In genomic region chr12:108129017-108129812, GRCh38 we compare ENCODE assay signal across 1 cellular context.
A peak's percentile ranks its signal among the peaks of the same experiment; 100 is the strongest.
TF ChIP-seq lines count a peak whose summit lies in the region.

WSCD2 (plus strand) TSS chr12:108129288; CDS start chr12:108195833, 66,545 bp downstream.

TF ChIP-seq in HEK293, 187 proteins besides CTCF, POLR2A, EP300 and RAD21 (continued from another document):
- TF ChIP-seq, protein P1, sequence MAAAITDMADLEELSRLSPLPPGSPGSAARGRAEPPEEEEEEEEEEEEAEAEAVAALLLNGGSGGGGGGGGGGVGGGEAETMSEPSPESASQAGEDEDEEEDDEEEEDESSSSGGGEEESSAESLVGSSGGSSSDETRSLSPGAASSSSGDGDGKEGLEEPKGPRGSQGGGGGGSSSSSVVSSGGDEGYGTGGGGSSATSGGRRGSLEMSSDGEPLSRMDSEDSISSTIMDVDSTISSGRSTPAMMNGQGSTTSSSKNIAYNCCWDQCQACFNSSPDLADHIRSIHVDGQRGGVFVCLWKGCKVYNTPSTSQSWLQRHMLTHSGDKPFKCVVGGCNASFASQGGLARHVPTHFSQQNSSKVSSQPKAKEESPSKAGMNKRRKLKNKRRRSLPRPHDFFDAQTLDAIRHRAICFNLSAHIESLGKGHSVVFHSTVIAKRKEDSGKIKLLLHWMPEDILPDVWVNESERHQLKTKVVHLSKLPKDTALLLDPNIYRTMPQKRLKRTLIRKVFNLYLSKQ (tag by site-specific recombination; IDR thresholded peaks at IDR 0.05; ENCODE audit: borderline replicate concordance) = no peak
- TF ChIP-seq PRDM1 (tag by site-specific recombination; IDR thresholded peaks at IDR 0.05) = peak; percentile 45
- no peak for TF ChIP-seq ZNF138 (tag by site-specific recombination; IDR thresholded peaks at IDR 0.05; ENCODE audit: borderline replicate concordance)
- no peak for TF ChIP-seq ZNF626 (tag by site-specific recombination; IDR thresholded peaks at IDR 0.05)
- no peak for TF ChIP-seq ZNF521 (tag by site-specific recombination; IDR thresholded peaks at IDR 0.05)
- peak; percentile 73 for TF ChIP-seq ZIC2 (tag by site-specific recombination; IDR thresholded peaks at IDR 0.05)
- TF ChIP-seq ZBTB6 (tag by site-specific recombination; IDR thresholded peaks at IDR 0.05) = peak; percentile 47; the same call in 1 of the 2 replicates
- no peak for TF ChIP-seq ZNF514 (tag by site-specific recombination; IDR thresholded peaks at IDR 0.05)
- TF ChIP-seq ZNF335 (tag by site-specific recombination; conservative IDR thresholded peaks at IDR 0.05) = peak; percentile 74; the same call in 1 of the 2 replicates
- TF ChIP-seq ZNF501 (tag by site-specific recombination; IDR thresholded peaks at IDR 0.05) = no peak
- no peak for TF ChIP-seq ZNF488 (tag by site-specific recombination; IDR thresholded peaks at IDR 0.05)
- TF ChIP-seq ZNF248 (tag by site-specific recombination; IDR thresholded peaks at IDR 0.05) = no peak
- no peak for TF ChIP-seq ZNF76 (tag by site-specific recombination; IDR thresholded peaks at IDR 0.05; ENCODE audit: borderline replicate concordance, low read depth)
- TF ChIP-seq FEZF1 (tag by site-specific recombination; IDR thresholded peaks at IDR 0.05) = no peak
- peak; percentile 66 for TF ChIP-seq ZNF660 (tag by site-specific recombination; IDR thresholded peaks at IDR 0.05)
- no peak for TF ChIP-seq SETDB1 (IDR thresholded peaks at IDR 0.05; ENCODE audit: insufficient read length, low read length)
- TF ChIP-seq, protein P2, sequence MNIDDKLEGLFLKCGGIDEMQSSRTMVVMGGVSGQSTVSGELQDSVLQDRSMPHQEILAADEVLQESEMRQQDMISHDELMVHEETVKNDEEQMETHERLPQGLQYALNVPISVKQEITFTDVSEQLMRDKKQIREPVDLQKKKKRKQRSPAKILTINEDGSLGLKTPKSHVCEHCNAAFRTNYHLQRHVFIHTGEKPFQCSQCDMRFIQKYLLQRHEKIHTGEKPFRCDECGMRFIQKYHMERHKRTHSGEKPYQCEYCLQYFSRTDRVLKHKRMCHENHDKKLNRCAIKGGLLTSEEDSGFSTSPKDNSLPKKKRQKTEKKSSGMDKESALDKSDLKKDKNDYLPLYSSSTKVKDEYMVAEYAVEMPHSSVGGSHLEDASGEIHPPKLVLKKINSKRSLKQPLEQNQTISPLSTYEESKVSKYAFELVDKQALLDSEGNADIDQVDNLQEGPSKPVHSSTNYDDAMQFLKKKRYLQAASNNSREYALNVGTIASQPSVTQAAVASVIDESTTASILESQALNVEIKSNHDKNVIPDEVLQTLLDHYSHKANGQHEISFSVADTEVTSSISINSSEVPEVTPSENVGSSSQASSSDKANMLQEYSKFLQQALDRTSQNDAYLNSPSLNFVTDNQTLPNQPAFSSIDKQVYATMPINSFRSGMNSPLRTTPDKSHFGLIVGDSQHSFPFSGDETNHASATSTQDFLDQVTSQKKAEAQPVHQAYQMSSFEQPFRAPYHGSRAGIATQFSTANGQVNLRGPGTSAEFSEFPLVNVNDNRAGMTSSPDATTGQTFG (tag by site-specific recombination; IDR thresholded peaks at IDR 0.05; ENCODE audit: borderline replicate concordance) = no peak
- no peak for TF ChIP-seq ZNF555 (tag by site-specific recombination; conservative IDR thresholded peaks at IDR 0.05)
- TF ChIP-seq, protein P3, sequence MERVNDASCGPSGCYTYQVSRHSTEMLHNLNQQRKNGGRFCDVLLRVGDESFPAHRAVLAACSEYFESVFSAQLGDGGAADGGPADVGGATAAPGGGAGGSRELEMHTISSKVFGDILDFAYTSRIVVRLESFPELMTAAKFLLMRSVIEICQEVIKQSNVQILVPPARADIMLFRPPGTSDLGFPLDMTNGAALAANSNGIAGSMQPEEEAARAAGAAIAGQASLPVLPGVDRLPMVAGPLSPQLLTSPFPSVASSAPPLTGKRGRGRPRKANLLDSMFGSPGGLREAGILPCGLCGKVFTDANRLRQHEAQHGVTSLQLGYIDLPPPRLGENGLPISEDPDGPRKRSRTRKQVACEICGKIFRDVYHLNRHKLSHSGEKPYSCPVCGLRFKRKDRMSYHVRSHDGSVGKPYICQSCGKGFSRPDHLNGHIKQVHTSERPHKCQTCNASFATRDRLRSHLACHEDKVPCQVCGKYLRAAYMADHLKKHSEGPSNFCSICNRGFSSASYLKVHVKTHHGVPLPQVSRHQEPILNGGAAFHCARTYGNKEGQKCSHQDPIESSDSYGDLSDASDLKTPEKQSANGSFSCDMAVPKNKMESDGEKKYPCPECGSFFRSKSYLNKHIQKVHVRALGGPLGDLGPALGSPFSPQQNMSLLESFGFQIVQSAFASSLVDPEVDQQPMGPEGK (tag by site-specific recombination; IDR thresholded peaks at IDR 0.05) = no peak
- TF ChIP-seq ZNF398 (tag by site-specific recombination; IDR thresholded peaks at IDR 0.05) = no peak
- TF ChIP-seq ZNF560 (tag by site-specific recombination; IDR thresholded peaks at IDR 0.05; ENCODE audit: borderline replicate concordance) = no peak
- TF ChIP-seq ZNF704 (tag by site-specific recombination; IDR thresholded peaks at IDR 0.05) = no peak
- TF ChIP-seq ZNF707 (tag by site-specific recombination; IDR thresholded peaks at IDR 0.05) = no peak
- TF ChIP-seq PBX3 (CRISPR knock-in tag; IDR thresholded peaks at IDR 0.05) = no peak
- TF ChIP-seq, protein P4, sequence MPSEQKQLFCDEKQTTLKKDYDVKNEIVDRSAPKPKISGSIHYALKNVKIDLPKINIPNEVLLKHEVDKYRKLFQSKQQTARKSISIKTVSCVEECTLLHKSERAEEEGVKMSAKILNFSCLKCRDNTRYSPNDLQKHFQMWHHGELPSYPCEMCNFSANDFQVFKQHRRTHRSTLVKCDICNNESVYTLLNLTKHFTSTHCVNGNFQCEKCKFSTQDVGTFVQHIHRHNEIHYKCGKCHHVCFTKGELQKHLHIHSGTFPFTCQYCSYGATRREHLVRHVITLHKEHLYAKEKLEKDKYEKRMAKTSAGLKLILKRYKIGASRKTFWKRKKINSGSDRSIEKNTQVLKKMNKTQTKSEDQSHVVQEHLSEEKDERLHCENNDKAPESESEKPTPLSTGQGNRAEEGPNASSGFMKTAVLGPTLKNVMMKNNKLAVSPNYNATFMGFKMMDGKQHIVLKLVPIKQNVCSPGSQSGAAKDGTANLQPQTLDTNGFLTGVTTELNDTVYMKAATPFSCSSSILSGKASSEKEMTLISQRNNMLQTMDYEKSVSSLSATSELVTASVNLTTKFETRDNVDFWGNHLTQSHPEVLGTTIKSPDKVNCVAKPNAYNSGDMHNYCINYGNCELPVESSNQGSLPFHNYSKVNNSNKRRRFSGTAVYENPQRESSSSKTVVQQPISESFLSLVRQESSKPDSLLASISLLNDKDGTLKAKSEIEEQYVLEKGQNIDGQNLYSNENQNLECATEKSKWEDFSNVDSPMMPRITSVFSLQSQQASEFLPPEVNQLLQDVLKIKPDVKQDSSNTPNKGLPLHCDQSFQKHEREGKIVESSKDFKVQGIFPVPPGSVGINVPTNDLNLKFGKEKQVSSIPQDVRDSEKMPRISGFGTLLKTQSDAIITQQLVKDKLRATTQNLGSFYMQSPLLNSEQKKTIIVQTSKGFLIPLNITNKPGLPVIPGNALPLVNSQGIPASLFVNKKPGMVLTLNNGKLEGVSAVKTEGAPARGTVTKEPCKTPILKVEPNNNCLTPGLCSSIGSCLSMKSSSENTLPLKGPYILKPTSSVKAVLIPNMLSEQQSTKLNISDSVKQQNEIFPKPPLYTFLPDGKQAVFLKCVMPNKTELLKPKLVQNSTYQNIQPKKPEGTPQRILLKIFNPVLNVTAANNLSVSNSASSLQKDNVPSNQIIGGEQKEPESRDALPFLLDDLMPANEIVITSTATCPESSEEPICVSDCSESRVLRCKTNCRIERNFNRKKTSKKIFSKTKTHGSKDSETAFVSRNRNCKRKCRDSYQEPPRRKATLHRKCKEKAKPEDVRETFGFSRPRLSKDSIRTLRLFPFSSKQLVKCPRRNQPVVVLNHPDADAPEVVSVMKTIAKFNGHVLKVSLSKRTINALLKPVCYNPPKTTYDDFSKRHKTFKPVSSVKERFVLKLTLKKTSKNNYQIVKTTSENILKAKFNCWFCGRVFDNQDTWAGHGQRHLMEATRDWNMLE (tag by site-specific recombination; conservative IDR thresholded peaks at IDR 0.05; ENCODE audit: low read depth) = no peak
- TF ChIP-seq ZNF510 (tag by site-specific recombination; IDR thresholded peaks at IDR 0.05; ENCODE audit: insufficient replicate concordance) = no peak
